Comparison of ENCODE assay signal across 18 cellular contexts in the genomic region with DNA sequence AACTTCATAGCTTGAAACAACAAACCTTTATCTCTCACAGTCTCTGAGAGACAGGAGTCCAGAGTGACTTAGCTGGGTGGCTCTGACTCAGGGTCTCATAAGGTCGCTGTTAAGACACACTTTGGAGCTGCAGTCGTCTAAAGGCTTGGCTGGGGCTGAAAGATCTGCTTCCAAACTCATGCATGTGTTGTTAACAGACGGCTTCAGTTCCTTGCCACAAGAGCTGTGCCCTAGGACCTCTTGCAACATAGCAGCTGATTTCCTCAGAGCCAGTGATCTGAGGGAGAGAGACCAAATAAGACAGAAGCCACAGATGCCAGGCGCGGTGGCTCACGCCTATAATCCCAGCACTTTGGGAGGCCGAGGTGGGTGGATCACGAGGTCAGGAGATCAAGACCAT.
A peak's percentile ranks its signal among the peaks of the same experiment; 100 is the strongest.
DNase-seq lines count a peak whose midpoint lies in the region; ATAC-seq, FAIRE-seq and TF ChIP-seq lines count a peak whose summit lies in the region.
"Had no signal": no experiment of that assay in that cellular context is flagged by ENCODE, and none has a peak within 500 bp of the region (broad histone marks: within the 10 kb centered on the region; RNA-seq: fewer than 3 reads in every experiment).

No MANE protein-coding gene starts in this region.

- H3K9me3 ChIP-seq in left ventricle myocardium inferior (replicated peaks) (no peaks in the 10 kb centered on the region), K562 (replicated peaks; ENCODE audit: control insufficient read depth, insufficient read depth, low read depth, low read length) (no peaks in the 10 kb centered on the region)
- H3K9me3 ChIP-seq: heart right ventricle, spleen had no signal

- in situ Hi-C loops in K562 (cut with MboI), result no loop called here

- intact Hi-C loops in Right ventricle myocardium superior (cut with DNase I) (no loop called here), left ventricle myocardium inferior (cut with micrococcal nuclease) (no loop called here), K562 (cut with micrococcal nuclease) (no loop called here)

- H4K20me1 ChIP-seq in K562 (replicated peaks; ENCODE audit: control insufficient read depth, insufficient read depth, low read length), result no peaks in the 10 kb centered on the region

- BruUV-seq in K562 (replicated peaks; lab: Mats Ljungman, UMichigan), result no TSS peak

- H3K4me1 ChIP-seq in left ventricle myocardium inferior (peaks cover 22% of the 10 kb centered on the region), K562 (replicated peaks in 1 of 2; ENCODE audit: control insufficient read depth in 2 of 2, insufficient read depth in 2 of 2, low read length in 2 of 2) (peaks cover 0 to 2% of the 10 kb centered on the region in 2 experiments; a peak in 1 of 5 replicates)

- POLR2A ChIA-PET in K562 (lab: Yijun Ruan, JAX), result interaction anchor here (0.8 kb wide), 1 partner anchor 187 kb away, joined by 3 read pairs; no protein-coding TSS in a partner anchor

- no peaks in the 10 kb centered on the region for H3K27me3 ChIP-seq in left ventricle myocardium inferior (ENCODE audit: low read depth)
- no peaks in the 10 kb centered on the region for H3K27me3 ChIP-seq in K562 (ENCODE audit: control insufficient read depth in 2 of 2, insufficient read depth in 2 of 2, low read length in 2 of 2)
- H3K27me3 ChIP-seq: cardiac muscle cell, heart right ventricle, spleen had no signal

- TF ChIP-seq POLR2A in K562 (conservative IDR thresholded peaks at IDR 0.05), result 0 out of 2 replicates have a peak, but pooled peaks have one; percentile 34

- DNase-seq in Right ventricle myocardium superior, result peak; percentile 58
- no peak for DNase-seq in left ventricle myocardium inferior
- DNase-seq in K562 (ENCODE audit: extremely low read depth in 1 of 4, low spot score in 3 of 4), result no peak
- no peak for DNase-seq in left lobe of liver (ENCODE audit: low spot score)
- no peak for DNase-seq in cerebellar cortex (ENCODE audit: low spot score)
- DNase-seq: activated gamma-delta T cell treated with Interleukin-2 at 50 U/mL for 16 hours, COR-L47, endodermal cell, heart right ventricle, NCI-H2107, spleen, SW 1271 had no signal

- no peaks in the 10 kb centered on the region for H3K9me1 ChIP-seq in K562 (ENCODE audit: control insufficient read depth, insufficient read depth, low read length)

- no peaks in the 10 kb centered on the region for H3K36me3 ChIP-seq in left ventricle myocardium inferior
- no peaks in the 10 kb centered on the region for H3K36me3 ChIP-seq in K562 (ENCODE audit: control insufficient read depth, insufficient read depth, low read length)
- H3K36me3 ChIP-seq: cardiac muscle cell had no signal

- no peak for TF ChIP-seq RAD21 in K562 (CRISPR knock-in tag; conservative IDR thresholded peaks at IDR 0.05 in 1 of 2, IDR thresholded peaks at IDR 0.05 in 1 of 2)

- TF ChIP-seq EP300 in K562 (IDR thresholded peaks at IDR 0.05; ENCODE audit: low read length), result no peak

- TF ChIP-seq CTCF in left ventricle myocardium inferior (IDR thresholded peaks at IDR 0.05; ENCODE audit: borderline replicate concordance), result no peak
- no peak for TF ChIP-seq CTCF in K562 (IDR thresholded peaks at IDR 0.05 in 2 of 3, conservative IDR thresholded peaks at IDR 0.05 in 1 of 3; ENCODE audit: insufficient read depth in 2 of 3, low read depth in 1 of 3, low read length in 3 of 3)

- no peaks in the 10 kb centered on the region for H3K79me2 ChIP-seq in K562 (ENCODE audit: control insufficient read depth, insufficient read depth, low read length)

- WGBS in K562 (ENCODE audit: insufficient coverage, low coverage, missing lambda C conversion rate), result 3% methylated on average over 8 of the region's 8 CpGs

- ATAC-seq in Right ventricle myocardium superior (ENCODE audit: poor library complexity) (peak; percentile 65), K562 (no peak; the same call in 2 of the 3 replicates), left lobe of liver (peak; percentile 36), GM19328 (IDR thresholded peaks at IDR 0.05; ENCODE audit: unreplicated experiment) (no peak), HG03095 (IDR thresholded peaks at IDR 0.05; ENCODE audit: unreplicated experiment) (no peak), GM19397 (IDR thresholded peaks at IDR 0.05; ENCODE audit: unreplicated experiment) (no peak)

- H3K4me2 ChIP-seq in K562 (ENCODE audit: insufficient read depth, low read length), result peak overlapping the region; percentile 66

- no peak overlapping the region for H3K4me3 ChIP-seq in left ventricle myocardium inferior
- no peak overlapping the region for H3K4me3 ChIP-seq in K562
- H3K4me3 ChIP-seq: cardiac muscle cell, heart right ventricle, spleen had no signal

- CTCF ChIA-PET in K562 (lab: Yijun Ruan, JAX; ENCODE audit: low intra/inter-chr PET ratio), result no interaction called here

- peak overlapping the region; percentile 89 for H2AFZ ChIP-seq in K562 (ENCODE audit: low read depth, low read length)

- no peak overlapping the region for H3K9ac ChIP-seq in K562 (ENCODE audit: insufficient read depth in 1 of 2, low read depth in 2 of 2, low read length in 2 of 2)

- no peak for FAIRE-seq in K562 (lab: Jason Lieb, UNC)
- FAIRE-seq: A204.1 had no signal

- H3K27ac ChIP-seq in left ventricle myocardium inferior (replicated peaks) (no peak overlapping the region), K562 (ENCODE audit: extremely low read depth, low read depth, low read length) (peak overlapping the region; percentile 25; the same call in 1 of the 3 replicates)
- H3K27ac ChIP-seq: cardiac muscle cell, VCaP had no signal

TF ChIP-seq in K562, 482 proteins besides CTCF, POLR2A, EP300 and RAD21:
- TF ChIP-seq CEBPG (CRISPR knock-in tag; IDR thresholded peaks at IDR 0.05), result no peak
- 0 out of 4 replicates have a peak, but pooled peaks of 1 of the 2 experiments have one; percentile 9 for TF ChIP-seq CEBPG (tag; conservative IDR thresholded peaks at IDR 0.05 in 1 of 2, IDR thresholded peaks at IDR 0.05 in 1 of 2)
- peak; percentile 85 for TF ChIP-seq CEBPB (tag; IDR thresholded peaks at IDR 0.05)
- no peak for TF ChIP-seq ZNF696 (CRISPR knock-in tag; conservative IDR thresholded peaks at IDR 0.05)

Comparison
In these comparisons a context has a peak if more than half of its experiments do, and no peak if none do; other contexts are left out.
1. ATAC-seq: peak in Right ventricle myocardium superior (single experiment) and left lobe of liver (single experiment); none in K562 (single experiment), GM19328 (single experiment), HG03095 (single experiment) and GM19397 (single experiment).